ENCODE assay signal across 9 cellular contexts in genomic region chr3:172666181-172666872, GRCh38. TPM values are rescaled to one million over a fixed set of nuclear protein-coding genes. Genes with fewer than 3 reads are reported as not detected.
DNase-seq lines count a peak whose midpoint lies in the region; ATAC-seq and TF ChIP-seq lines count a peak whose summit lies in the region.
"Had no signal": no experiment of that assay in that cellular context is flagged by ENCODE, and none has a peak within 500 bp of the region (broad histone marks: within the 10 kb centered on the region; RNA-seq: fewer than 3 reads in every experiment).

No MANE protein-coding gene starts in this region.

- peak overlapping the region; percentile 73 for H3K4me3 Mint-ChIP-seq in T-helper 17 cell
- no peak overlapping the region for H3K4me3 Mint-ChIP-seq in Caco-2 (ENCODE audit: unreplicated experiment)

- intact Hi-C loops in right cardiac atrium (cut with DNase I): loop anchor here in 1 of 4 donors (5.0 kb wide), 1 partner anchor 174 kb away; no protein-coding TSS in a partner anchor
- intact Hi-C loops in Caco-2 (cut with micrococcal nuclease; ENCODE audit: unreplicated experiment): loop anchor here (1.0 to 5.0 kb wide), 4 partner anchors 44 to 314 kb away; no protein-coding TSS in a partner anchor

- H3K27me3 ChIP-seq in right cardiac atrium (ENCODE audit: control insufficient read depth, insufficient read depth): no peaks in the 10 kb centered on the region
- H3K27me3 ChIP-seq in Caco-2 (replicated peaks; ENCODE audit: control insufficient read depth, insufficient read depth, low read length): no peaks in the 10 kb centered on the region

- ATAC-seq in GM18868 (IDR thresholded peaks at IDR 0.05; ENCODE audit: unreplicated experiment): peak; percentile 21
- ATAC-seq in T-helper 17 cell: no peak
- peak; percentile 19 to 29 for ATAC-seq in right cardiac atrium
- no peak for ATAC-seq in HG03196 (IDR thresholded peaks at IDR 0.05; ENCODE audit: unreplicated experiment)

- H3K27ac ChIP-seq in right cardiac atrium (ENCODE audit: low read length): no peak overlapping the region
- H3K27ac ChIP-seq: PC-9 had no signal

- DNase-seq in AG09309 (ENCODE audit: low read depth) (no peak), T-helper 17 cell (no peak), right cardiac atrium (no peak), Caco-2 (no peak)
- DNase-seq in central memory CD4-positive, alpha-beta T cell: no peak
- no peak for DNase-seq in activated effector memory CD4-positive, alpha-beta T cell treated with anti-CD3 and anti-CD28 coated beads, Interleukin-2, amount 50 U/mL, for 16 hours

- H3K4me1 Mint-ChIP-seq in T-helper 17 cell (peaks cover 15% of the 10 kb centered on the region), Caco-2 (ENCODE audit: low read depth, unreplicated experiment) (peaks cover 5% of the 10 kb centered on the region)

- H3K36me3 Mint-ChIP-seq in T-helper 17 cell (ENCODE audit: low read depth): peaks cover 3% of the 10 kb centered on the region
- H3K36me3 Mint-ChIP-seq in Caco-2 (ENCODE audit: insufficient read depth, unreplicated experiment): peaks cover 7% of the 10 kb centered on the region

- CTCF ChIA-PET in Caco-2 (lab: Charles Lee): interaction anchor here (0.6 to 1.5 kb wide), 15 partner anchors 10 to 429 kb away, joined by 3 to 9 read pairs (median 4); partner anchors contain the start of gene ECT2

- H3K27me3 Mint-ChIP-seq in T-helper 17 cell: no peaks in the 10 kb centered on the region
- H3K27me3 Mint-ChIP-seq in Caco-2 (ENCODE audit: insufficient read depth, unreplicated experiment): no peaks in the 10 kb centered on the region

- H3K36me3 ChIP-seq in Caco-2 (ENCODE audit: control insufficient read depth, insufficient read depth, low read length): no peaks in the 10 kb centered on the region

- no TSS peak for BruUV-seq in Caco-2 (replicated peaks; lab: Mats Ljungman, UMichigan)

- H3K9me3 ChIP-seq in T-helper 17 cell (ENCODE audit: control insufficient read depth, low read length, poor library complexity, severe bottlenecking) (no peaks in the 10 kb centered on the region), right cardiac atrium (ENCODE audit: control insufficient read depth, low read length) (no peaks in the 10 kb centered on the region), Caco-2 (no peaks in the 10 kb centered on the region)

- H3K4me1 ChIP-seq in right cardiac atrium (ENCODE audit: control insufficient read depth, insufficient read depth, low read length) (no peaks in the 10 kb centered on the region), Caco-2 (no peaks in the 10 kb centered on the region)

- POLR2A ChIA-PET in Caco-2 (lab: Charles Lee): interaction anchor here (1.0 kb wide), 1 partner anchor 84 kb away, joined by 5 read pairs; the partner anchor contains the start of gene ECT2

- no peak overlapping the region for H3K4me3 ChIP-seq in AG09309 (ENCODE audit: control insufficient read depth, low read depth, low read length)
- no peak overlapping the region for H3K4me3 ChIP-seq in right cardiac atrium (ENCODE audit: low read length)
- H3K4me3 ChIP-seq in Caco-2 (ENCODE audit: low read depth, low read length): no peak overlapping the region
- H3K4me3 ChIP-seq: PC-9 had no signal

- TF ChIP-seq CTCF in AG09309 (IDR thresholded peaks at IDR 0.05; ENCODE audit: control insufficient read depth, insufficient read depth, low read depth, low read length, missing control alignments) (peak; percentile 26), Caco-2 (IDR thresholded peaks at IDR 0.05; ENCODE audit: insufficient read depth in 1 of 2, low read depth in 1 of 2, low read length in 1 of 2, severe bottlenecking in 1 of 2, unreplicated experiment in 1 of 2) (no peak)

- peak overlapping the region; percentile 72 for H3K27ac Mint-ChIP-seq in T-helper 17 cell
- H3K27ac Mint-ChIP-seq in Caco-2 (ENCODE audit: unreplicated experiment): no peak overlapping the region

- 74% methylated on average over 10 of the region's 10 CpGs for WGBS in right cardiac atrium

- no peaks in the 10 kb centered on the region for H3K9me3 Mint-ChIP-seq in Caco-2 (ENCODE audit: unreplicated experiment)

RNA-seq across cellular contexts. Expression of gene NCEH1, which starts 44.5 kb away (rescaled TPM):
- total RNA-seq in T-helper 17 cell (1 to 10 TPM; 1.0 to 2.4 TPM), right cardiac atrium (10 to 100 TPM; 25.4 to 39.4 (median 28.1) TPM), Caco-2 (2022) (10.1 and 15.7 TPM in 2 replicates)
- polyA plus RNA-seq in right cardiac atrium: 13.0 TPM

Comparison
In these comparisons a context has a peak if more than half of its experiments do, and no peak if none do; other contexts are left out.
1. ATAC-seq: peak in GM18868 (single experiment) and right cardiac atrium (2 of 2); none in T-helper 17 cell (single experiment) and HG03196 (single experiment).